30 cellular contexts compared by ENCODE assay signal in the genomic region with DNA sequence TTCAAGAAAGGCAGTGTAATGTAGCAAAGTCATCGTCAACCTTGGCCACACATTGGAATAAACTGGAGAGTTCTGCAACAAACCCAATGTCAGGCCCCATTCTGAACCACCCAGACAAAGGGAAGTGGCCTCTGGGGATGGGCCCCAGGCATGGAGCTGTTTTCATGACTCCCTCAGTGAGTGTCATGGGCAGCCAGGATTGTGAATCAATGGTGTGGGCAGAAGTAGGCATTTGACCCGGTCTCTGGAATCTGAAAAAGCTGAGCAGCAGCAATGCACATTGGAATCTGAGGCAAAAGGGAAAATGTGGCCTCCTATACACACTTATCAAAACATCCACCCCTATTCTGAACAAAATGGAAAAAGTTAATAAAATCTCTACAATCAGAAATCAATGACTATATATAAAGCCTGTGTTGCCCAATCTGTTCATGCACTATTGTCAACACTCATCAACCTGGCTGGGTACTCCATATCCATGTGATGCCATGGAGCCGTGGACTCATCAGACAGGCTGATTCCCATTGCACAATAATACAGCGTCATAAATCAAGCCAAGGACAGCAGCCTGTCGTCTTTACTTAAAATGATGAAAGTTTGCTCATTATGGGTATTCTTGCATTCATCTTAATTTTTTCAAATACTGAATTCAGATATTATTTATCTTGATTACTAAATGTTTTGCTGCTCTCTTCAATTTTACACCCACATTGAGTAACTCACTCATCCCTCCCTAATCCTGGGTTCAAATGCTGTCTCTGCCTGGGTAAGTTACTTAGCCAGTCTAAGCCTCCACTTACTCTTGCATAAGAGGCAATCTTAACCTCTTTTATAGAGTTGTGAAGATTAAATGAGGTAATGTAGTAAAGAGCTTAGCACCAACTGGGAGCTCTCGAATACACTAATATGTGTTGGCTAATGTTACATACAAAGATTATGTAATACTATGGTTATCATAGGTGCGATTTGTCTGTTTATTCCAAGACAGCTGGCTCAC.
DNase-seq lines count a peak whose midpoint lies in the region; ATAC-seq, FAIRE-seq and TF ChIP-seq lines count a peak whose summit lies in the region.
"Had no signal": no experiment of that assay in that cellular context is flagged by ENCODE, and none has a peak within 500 bp of the region (broad histone marks: within the 10 kb centered on the region; RNA-seq: fewer than 3 reads in every experiment).

No MANE protein-coding gene starts in this region.

- no peak for FAIRE-seq in kidney (lab: Jason Lieb, UNC)
- FAIRE-seq: bronchial epithelial cell, endometrium had no signal

- H3K79me2 ChIP-seq in smooth muscle cell (ENCODE audit: low read depth) (no peaks in the 10 kb centered on the region), neural progenitor cell (ENCODE audit: low read depth) (no peaks in the 10 kb centered on the region)
- H3K79me2 ChIP-seq: hepatocyte had no signal

- peaks cover 6% of the 10 kb centered on the region for H3F3A ChIP-seq in smooth muscle cell (ENCODE audit: low read depth)
- no peaks in the 10 kb centered on the region for H3F3A ChIP-seq in neural progenitor cell (ENCODE audit: low read depth)

- H3K27ac ChIP-seq in smooth muscle cell (ENCODE audit: low read depth) (peak overlapping the region; percentile 55), neural progenitor cell (no peak overlapping the region), kidney (ENCODE audit: low read depth in 2 of 2, low read length in 2 of 2) (no peak overlapping the region)
- H3K27ac ChIP-seq in CD8-positive, alpha-beta T cell (ENCODE audit: low read depth, low read length), result no peak overlapping the region
- H3K27ac ChIP-seq: coronary artery, hepatocyte, lower lobe of right lung, suprapubic skin, vagina had no signal

- H3K36me3 ChIP-seq in smooth muscle cell (ENCODE audit: low read depth) (no peaks in the 10 kb centered on the region), neural progenitor cell (no peaks in the 10 kb centered on the region), kidney (ENCODE audit: control insufficient read depth in 1 of 2, insufficient read depth in 2 of 2, low read length in 2 of 2) (no peaks in the 10 kb centered on the region)
- H3K36me3 ChIP-seq in CD8-positive, alpha-beta T cell (ENCODE audit: insufficient read depth, low read length), result no peaks in the 10 kb centered on the region
- H3K36me3 ChIP-seq: lower lobe of right lung, suprapubic skin, vagina had no signal

- TF ChIP-seq CTCF in smooth muscle cell (IDR thresholded peaks at IDR 0.05; ENCODE audit: borderline replicate concordance, insufficient read depth, poor library complexity, severe bottlenecking), result no peak
- TF ChIP-seq CTCF in neural progenitor cell (IDR thresholded peaks at IDR 0.05), result no peak
- TF ChIP-seq CTCF in CD8-positive, alpha-beta T cell (IDR thresholded peaks at IDR 0.05), result no peak
- no peak for TF ChIP-seq CTCF in kidney (IDR thresholded peaks at IDR 0.05; ENCODE audit: borderline replicate concordance, extremely low read depth, insufficient read depth)

- DNase-seq in HEK293T (ENCODE audit: extremely low spot score) (no peak), RPMI7951 (ENCODE audit: low read depth) (peak; percentile 48), fibroblast of gingiva (ENCODE audit: low read depth) (peak; percentile 77), smooth muscle cell (lab: John Stamatoyannopoulos, UW; ENCODE audit: unreplicated experiment) (no peak), neural progenitor cell (ENCODE audit: low spot score) (no peak), kidney (no peak)
- no peak for DNase-seq in CD8-positive, alpha-beta T cell
- DNase-seq: activated CD8-positive, alpha-beta T cell treated with anti-CD3 and anti-CD28 coated beads for 36 hours; activated effector memory CD4-positive, alpha-beta T cell treated with anti-CD3 and anti-CD28 coated beads, Interleukin-2, amount 50 U/mL, for 16 hours; activated naive CD8-positive, alpha-beta T cell treated with anti-CD3 and anti-CD28 coated beads, Interleukin-2, amount 50 U/mL, for 24 hours; activated T-cell treated with anti-CD3 and anti-CD28 coated beads for 4 hours; DMS53; GF-D8; H7; Karpas-422; lower lobe of right lung; mucosa of descending colon; NCI-H1092 treated with DMSO at 0.1 percent for 48 hours; NCI-H2029; NCI-H446 treated with DMSO at 0.1 percent for 48 hours; stimulated activated CD4-positive, alpha-beta T cell treated with anti-CD3 and anti-CD28 coated beads, Interleukin-1b, Interleukin-23, amount 100 ng/mL, for 48 hours; T-helper 9 cell had no signal

- H3K27ac Mint-ChIP-seq in neural progenitor cell, result no peak overlapping the region
- H3K27ac Mint-ChIP-seq in CD8-positive, alpha-beta T cell, result no peak overlapping the region
- H3K27ac Mint-ChIP-seq: activated CD8-positive, alpha-beta T cell treated with anti-CD3 and anti-CD28 coated beads for 36 hours; activated naive CD8-positive, alpha-beta T cell treated with anti-CD3 and anti-CD28 coated beads, Interleukin-2, amount 50 U/mL, for 24 hours; progenitor cell of endocrine pancreas had no signal

- intact Hi-C loops in CD8-positive, alpha-beta T cell (cut with DNase I, micrococcal nuclease), result loop anchor here (10.0 kb wide), 2 partner anchors 232 to 452 kb away; no protein-coding TSS in a partner anchor
- intact Hi-C loops in kidney (cut with DNase I), result no loop called here

- no peaks in the 10 kb centered on the region for H3K9me3 Mint-ChIP-seq in neural progenitor cell
- no peaks in the 10 kb centered on the region for H3K9me3 Mint-ChIP-seq in CD8-positive, alpha-beta T cell
- H3K9me3 Mint-ChIP-seq: activated CD8-positive, alpha-beta T cell treated with anti-CD3 and anti-CD28 coated beads for 36 hours; activated naive CD8-positive, alpha-beta T cell treated with anti-CD3 and anti-CD28 coated beads, Interleukin-2, amount 50 U/mL, for 24 hours; neural crest cell had no signal

- CTCF ChIA-PET in HEK293T (lab: Yijun Ruan, JAX), result interaction anchor here (0.9 to 1.2 kb wide), 3 partner anchors 8 to 203 kb away, joined by 3 to 4 read pairs (median 3); no protein-coding TSS in a partner anchor
- CTCF ChIA-PET in CD8-positive, alpha-beta T cell (lab: Charles Lee), result interaction anchor here (0.6 to 1.5 kb wide), 4 partner anchors 10 to 55 kb away, joined by 3 to 6 read pairs (median 4); no protein-coding TSS in a partner anchor

- H4K20me1 ChIP-seq in smooth muscle cell (ENCODE audit: low read depth) (no peaks in the 10 kb centered on the region), neural progenitor cell (ENCODE audit: low read depth) (no peaks in the 10 kb centered on the region)

- no peak overlapping the region for H3K4me3 Mint-ChIP-seq in neural progenitor cell
- no peak overlapping the region for H3K4me3 Mint-ChIP-seq in CD8-positive, alpha-beta T cell
- H3K4me3 Mint-ChIP-seq: activated CD8-positive, alpha-beta T cell treated with anti-CD3 and anti-CD28 coated beads for 36 hours; activated naive CD8-positive, alpha-beta T cell treated with anti-CD3 and anti-CD28 coated beads, Interleukin-2, amount 50 U/mL, for 24 hours; neural crest cell had no signal

- H3K4me1 ChIP-seq in smooth muscle cell (ENCODE audit: low read depth), result no peaks in the 10 kb centered on the region
- H3K4me1 ChIP-seq in neural progenitor cell, result no peaks in the 10 kb centered on the region
- peaks cover 4% of the 10 kb centered on the region for H3K4me1 ChIP-seq in CD8-positive, alpha-beta T cell (ENCODE audit: insufficient read depth, low read length)
- H3K4me1 ChIP-seq in kidney (ENCODE audit: control insufficient read depth in 1 of 2, insufficient read depth in 1 of 2, low read depth in 1 of 2, low read length in 2 of 2), result peaks cover 3 to 5% of the 10 kb centered on the region in 2 donors

- peaks cover 24% of the 10 kb centered on the region for H3K4me1 Mint-ChIP-seq in neural progenitor cell
- peaks cover 6% of the 10 kb centered on the region for H3K4me1 Mint-ChIP-seq in CD8-positive, alpha-beta T cell (ENCODE audit: low read depth)

- peaks cover 3% of the 10 kb centered on the region for H3K27me3 Mint-ChIP-seq in neural progenitor cell (ENCODE audit: insufficient read depth, low read depth)
- peaks cover 25% of the 10 kb centered on the region for H3K27me3 Mint-ChIP-seq in CD8-positive, alpha-beta T cell (ENCODE audit: low read depth)

- H3K9ac ChIP-seq in smooth muscle cell (ENCODE audit: low read depth) (no peak overlapping the region), neural progenitor cell (no peak overlapping the region), kidney (ENCODE audit: low read length in 2 of 2) (no peak overlapping the region)

- H3K9me3 ChIP-seq in smooth muscle cell (replicated peaks; ENCODE audit: low read depth) (no peaks in the 10 kb centered on the region), neural progenitor cell (ENCODE audit: low read depth) (no peaks in the 10 kb centered on the region), kidney (ENCODE audit: control insufficient read depth in 1 of 2, low read length in 2 of 2) (no peaks in the 10 kb centered on the region)
- no peaks in the 10 kb centered on the region for H3K9me3 ChIP-seq in CD8-positive, alpha-beta T cell (ENCODE audit: low read length)
- H3K9me3 ChIP-seq: lower lobe of right lung, mucosa of descending colon, suprapubic skin, vagina had no signal

- ATAC-seq in CD8-positive, alpha-beta T cell, result no peak
- ATAC-seq: activated CD8-positive, alpha-beta T cell treated with anti-CD3 and anti-CD28 coated beads for 36 hours; activated naive CD8-positive, alpha-beta T cell treated with anti-CD3 and anti-CD28 coated beads, Interleukin-2, amount 50 U/mL, for 24 hours; lower lobe of right lung; mucosa of descending colon had no signal

- H3K36me3 Mint-ChIP-seq in neural progenitor cell, result no peaks in the 10 kb centered on the region
- no peaks in the 10 kb centered on the region for H3K36me3 Mint-ChIP-seq in CD8-positive, alpha-beta T cell

- H2AFZ ChIP-seq in smooth muscle cell (ENCODE audit: low read depth) (no peak overlapping the region), neural progenitor cell (replicated peaks) (no peak overlapping the region)
- H2AFZ ChIP-seq: hepatocyte had no signal

- POLR2A ChIA-PET in HEK293T (lab: Yijun Ruan, JAX), result interaction anchor here (0.6 kb wide), 1 partner anchor 92 kb away, joined by 3 read pairs; no protein-coding TSS in a partner anchor
- POLR2A ChIA-PET in CD8-positive, alpha-beta T cell (lab: Charles Lee), result no interaction called here

- no peak overlapping the region for H3K4me3 ChIP-seq in smooth muscle cell
- H3K4me3 ChIP-seq in neural progenitor cell, result no peak overlapping the region
- H3K4me3 ChIP-seq in CD8-positive, alpha-beta T cell (ENCODE audit: low read depth, low read length), result no peak overlapping the region
- H3K4me3 ChIP-seq in kidney (ENCODE audit: low read length in 2 of 2), result no peak overlapping the region
- H3K4me3 ChIP-seq: coronary artery, hepatocyte, lower lobe of right lung, mucosa of descending colon, suprapubic skin, vagina had no signal

- no peaks in the 10 kb centered on the region for H3K27me3 ChIP-seq in smooth muscle cell (ENCODE audit: low read depth)
- no peaks in the 10 kb centered on the region for H3K27me3 ChIP-seq in neural progenitor cell
- H3K27me3 ChIP-seq in CD8-positive, alpha-beta T cell (ENCODE audit: insufficient read depth, low read length), result no peaks in the 10 kb centered on the region
- H3K27me3 ChIP-seq: hepatocyte, suprapubic skin, vagina had no signal

- H3K4me2 ChIP-seq in smooth muscle cell, result peak overlapping the region; percentile 5
- no peak overlapping the region for H3K4me2 ChIP-seq in neural progenitor cell
- H3K4me2 ChIP-seq: hepatocyte had no signal

- 47% methylated on average over 7 of the region's 7 CpGs for WGBS in smooth muscle cell (ENCODE audit: low lambda C conversion rate)

Comparison
In these comparisons a context has a peak if more than half of its experiments do, and no peak if none do; other contexts are left out.
1. DNase-seq: peak in RPMI7951 (single experiment) and fibroblast of gingiva (single experiment); none in HEK293T (single experiment), smooth muscle cell (single experiment), neural progenitor cell (single experiment), CD8-positive, alpha-beta T cell (0 of 7) and kidney (single experiment).